8 cellular contexts compared by ENCODE assay signal in genomic region chr14:61103541-61104339, GRCh38.
A peak's percentile ranks its signal among the peaks of the same experiment; 100 is the strongest.
DNase-seq lines count a peak whose midpoint lies in the region; ATAC-seq, FAIRE-seq and TF ChIP-seq lines count a peak whose summit lies in the region.

No MANE protein-coding gene starts in this region.

- ATAC-seq in HG02973 (IDR thresholded peaks at IDR 0.05; ENCODE audit: unreplicated experiment): peak; percentile 65

- H3K4me1 Mint-ChIP-seq in activated CD4-positive, alpha-beta T cell treated with anti-CD3 and anti-CD28 coated beads, Interleukin-2, amount 10 ng/mL, durations not matched to agents 7 days and 5 days: peaks cover 20% of the 10 kb centered on the region
- H3K4me1 Mint-ChIP-seq in nephron: peaks cover 82% of the 10 kb centered on the region

- peaks cover 66% of the 10 kb centered on the region for H3K4me1 ChIP-seq in endothelial cell of umbilical vein (ENCODE audit: control insufficient read depth, extremely low read depth, insufficient read depth, low read length)

- no peaks in the 10 kb centered on the region for H3K27me3 ChIP-seq in endothelial cell of umbilical vein (ENCODE audit: control insufficient read depth in 2 of 2, insufficient read depth in 2 of 2, low read length in 2 of 2)

- H3K9me3 Mint-ChIP-seq in activated CD4-positive, alpha-beta T cell treated with anti-CD3 and anti-CD28 coated beads, Interleukin-2, amount 10 ng/mL, durations not matched to agents 7 days and 5 days: peaks cover 9% of the 10 kb centered on the region
- H3K9me3 Mint-ChIP-seq in nephron: peaks cover 11% of the 10 kb centered on the region

- TF ChIP-seq CTCF in RWPE1 (conservative IDR thresholded peaks at IDR 0.05; ENCODE audit: low read depth) (no peak), endothelial cell of umbilical vein (IDR thresholded peaks at IDR 0.05; ENCODE audit: extremely low read depth in 1 of 2, insufficient read depth in 1 of 2, low read depth in 1 of 2, low read length in 2 of 2) (no peak), nephron (IDR thresholded peaks at IDR 0.05; ENCODE audit: unreplicated experiment in 3 of 3) (no peak)

- H2AFZ ChIP-seq in endothelial cell of umbilical vein (ENCODE audit: low read depth, low read length): peak overlapping the region; percentile 66

- H3K9me1 ChIP-seq in endothelial cell of umbilical vein (replicated peaks; ENCODE audit: control insufficient read depth, extremely low read depth, insufficient read depth, low read length): no peaks in the 10 kb centered on the region

- TF ChIP-seq POLR2A in endothelial cell of umbilical vein (IDR thresholded peaks at IDR 0.05; ENCODE audit: low read depth, low read length): peak; percentile 52

- no peaks in the 10 kb centered on the region for H3K79me2 ChIP-seq in endothelial cell of umbilical vein (ENCODE audit: control insufficient read depth, insufficient read depth, low read length)

- POLR2A ChIA-PET in activated CD4-positive, alpha-beta T cell treated with anti-CD3 and anti-CD28 coated beads, Interleukin-2, amount 10 ng/mL, durations not matched to agents 7 days and 5 days (lab: Charles Lee): no interaction called here
- POLR2A ChIA-PET in RWPE1 (lab: Yijun Ruan, JAX; ENCODE audit: low non-redundant PET): no interaction called here
- POLR2A ChIA-PET in endothelial cell of umbilical vein (lab: Charles Lee): interaction anchor here (0.9 to 2.0 kb wide), 3 partner anchors 22 to 123 kb away, joined by 3 to 5 read pairs (median 5); partner anchors contain the start of genes SLC38A6 and TRMT5

- intact Hi-C loops in endothelial cell of umbilical vein (cut with micrococcal nuclease): loop anchor here (1.0 to 2.0 kb wide), 5 partner anchors 45 to 447 kb away; partner anchors contain the start of genes SLC38A6 and TRMT5

- H3K4me3 ChIP-seq in endothelial cell of umbilical vein (replicated peaks in 1 of 3; ENCODE audit: insufficient read depth in 1 of 3, low read depth in 1 of 3, low read length in 3 of 3): peak overlapping the region in 1 of 3 experiments; percentile 17

- no peaks in the 10 kb centered on the region for H3K27me3 Mint-ChIP-seq in activated CD4-positive, alpha-beta T cell treated with anti-CD3 and anti-CD28 coated beads, Interleukin-2, amount 10 ng/mL, durations not matched to agents 7 days and 5 days
- no peaks in the 10 kb centered on the region for H3K27me3 Mint-ChIP-seq in nephron (ENCODE audit: low read depth)

- FAIRE-seq in endothelial cell of umbilical vein (lab: Jason Lieb, UNC): peak; percentile 81

- CTCF ChIA-PET in activated CD4-positive, alpha-beta T cell treated with anti-CD3 and anti-CD28 coated beads, Interleukin-2, amount 10 ng/mL, durations not matched to agents 7 days and 5 days (lab: Charles Lee): interaction anchor here (0.6 to 1.4 kb wide), 4 partner anchors 14 to 185 kb away, joined by 3 to 5 read pairs (median 3); no protein-coding TSS in a partner anchor
- CTCF ChIA-PET in RWPE1 (lab: Yijun Ruan, JAX) (interaction anchor here (0.6 kb wide), 1 partner anchor 75 kb away, joined by 3 read pairs; no protein-coding TSS in a partner anchor), endothelial cell of umbilical vein (lab: Charles Lee) (interaction anchor here (0.8 to 2.2 kb wide), 6 partner anchors 22 to 479 kb away, joined by 3 to 9 read pairs (median 4); no protein-coding TSS in a partner anchor)

- H3K27ac ChIP-seq in RWPE1 (peak overlapping the region; percentile 100), endothelial cell of umbilical vein (ENCODE audit: insufficient read depth, low read depth, low read length) (peak overlapping the region; percentile 100), substantia nigra (ENCODE audit: low read depth, low read length, poor library complexity, severe bottlenecking) (no peak overlapping the region)

- no peak for DNase-seq in activated CD4-positive, alpha-beta T cell treated with anti-CD3 and anti-CD28 coated beads, Interleukin-2, amount 10 ng/mL, durations not matched to agents 7 days and 5 days
- DNase-seq in activated CD4-positive, alpha-beta T cell treated with anti-CD3 and anti-CD28 coated beads, Interleukin-2, amount 50 U/mL, for 1 hour: no peak
- DNase-seq in RWPE1 (ENCODE audit: low spot score) (peak; percentile 98), endothelial cell of umbilical vein (ENCODE audit: low read depth, low spot score) (peak; percentile 94), substantia nigra (lab: John Stamatoyannopoulos, UW) (no peak), NCI-H146 (lab: John Stamatoyannopoulos, UW) (no peak)

- no peaks in the 10 kb centered on the region for H4K20me1 ChIP-seq in endothelial cell of umbilical vein (replicated peaks; ENCODE audit: control insufficient read depth, extremely low read depth, insufficient read depth, low read length)

- no peaks in the 10 kb centered on the region for H3K9me3 ChIP-seq in endothelial cell of umbilical vein (replicated peaks; ENCODE audit: control insufficient read depth, insufficient read depth, low read length)

- H3K36me3 ChIP-seq in endothelial cell of umbilical vein (ENCODE audit: control insufficient read depth in 2 of 2, extremely low read depth in 1 of 2, insufficient read depth in 2 of 2, low read length in 2 of 2): no peaks in the 10 kb centered on the region

- peak overlapping the region; percentile 96 for H3K9ac ChIP-seq in endothelial cell of umbilical vein (replicated peaks; ENCODE audit: extremely low read depth, insufficient read depth, low read length)

- peak overlapping the region; percentile 59 for H3K4me2 ChIP-seq in endothelial cell of umbilical vein (ENCODE audit: insufficient read depth, low read length)

- H3K36me3 Mint-ChIP-seq in activated CD4-positive, alpha-beta T cell treated with anti-CD3 and anti-CD28 coated beads, Interleukin-2, amount 10 ng/mL, durations not matched to agents 7 days and 5 days (ENCODE audit: low read depth): no peaks in the 10 kb centered on the region
- peaks cover 11% of the 10 kb centered on the region for H3K36me3 Mint-ChIP-seq in nephron (ENCODE audit: low read depth)

- no TSS peak for BruUV-seq in endothelial cell of umbilical vein (replicated peaks; lab: Mats Ljungman, UMichigan)

- dilution Hi-C loops in endothelial cell of umbilical vein (cut with MboI; ENCODE audit: extremely low pct_ligation_motif_present, low sequenced_read_pairs): no loop called here

- no peak overlapping the region for H3K4me3 Mint-ChIP-seq in activated CD4-positive, alpha-beta T cell treated with anti-CD3 and anti-CD28 coated beads, Interleukin-2, amount 10 ng/mL, durations not matched to agents 7 days and 5 days
- H3K4me3 Mint-ChIP-seq in nephron: peak overlapping the region in 1 of 3 experiments; percentile 42

- H3K27ac Mint-ChIP-seq in activated CD4-positive, alpha-beta T cell treated with anti-CD3 and anti-CD28 coated beads, Interleukin-2, amount 10 ng/mL, durations not matched to agents 7 days and 5 days: peak overlapping the region; percentile 65
- H3K27ac Mint-ChIP-seq in nephron: peak overlapping the region; percentile 77 to 96 (median 93)

TF ChIP-seq in endothelial cell of umbilical vein, 7 proteins besides CTCF, POLR2A, EP300 and RAD21:
- TF ChIP-seq POLR2AphosphoS5 (IDR thresholded peaks at IDR 0.05; ENCODE audit: insufficient read depth, low read depth, low read length) (peak; percentile 90), FOS (IDR thresholded peaks at IDR 0.05; ENCODE audit: borderline replicate concordance, insufficient read depth, low read length) (peak; percentile 99), GATA2 (IDR thresholded peaks at IDR 0.05; ENCODE audit: insufficient read depth, insufficient read length, low read depth, low read length) (peak; percentile 28), EZH2 (IDR thresholded peaks at IDR 0.05; ENCODE audit: borderline replicate concordance, low read depth, low read length, severe bottlenecking) (no peak), MYC (IDR thresholded peaks at IDR 0.05; ENCODE audit: low read depth, low read length) (no peak), JUN (IDR thresholded peaks at IDR 0.05; ENCODE audit: borderline replicate concordance, insufficient read depth, insufficient read length, low read depth) (peak; percentile 98)
- TF ChIP-seq, protein P1, sequence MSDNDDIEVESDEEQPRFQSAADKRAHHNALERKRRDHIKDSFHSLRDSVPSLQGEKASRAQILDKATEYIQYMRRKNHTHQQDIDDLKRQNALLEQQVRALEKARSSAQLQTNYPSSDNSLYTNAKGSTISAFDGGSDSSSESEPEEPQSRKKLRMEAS (IDR thresholded peaks at IDR 0.05; ENCODE audit: insufficient read depth, insufficient read length): no peak
TF ChIP-seq in endothelial cell of umbilical vein: peak in this region for 4.

Comparison
In these comparisons a context has a peak if more than half of its experiments do, and no peak if none do; other contexts are left out.
1. DNase-seq: peak in RWPE1 (single experiment) and endothelial cell of umbilical vein (single experiment); none in activated CD4-positive, alpha-beta T cell treated with anti-CD3 and anti-CD28 coated beads, Interleukin-2, amount 10 ng/mL, durations not matched to agents 7 days and 5 days (single experiment), activated CD4-positive, alpha-beta T cell treated with anti-CD3 and anti-CD28 coated beads, Interleukin-2, amount 50 U/mL, for 1 hour (single experiment), substantia nigra (0 of 49) and NCI-H146 (single experiment).